Comparison of ENCODE assay signal across 10 cellular contexts in the genomic region with DNA sequence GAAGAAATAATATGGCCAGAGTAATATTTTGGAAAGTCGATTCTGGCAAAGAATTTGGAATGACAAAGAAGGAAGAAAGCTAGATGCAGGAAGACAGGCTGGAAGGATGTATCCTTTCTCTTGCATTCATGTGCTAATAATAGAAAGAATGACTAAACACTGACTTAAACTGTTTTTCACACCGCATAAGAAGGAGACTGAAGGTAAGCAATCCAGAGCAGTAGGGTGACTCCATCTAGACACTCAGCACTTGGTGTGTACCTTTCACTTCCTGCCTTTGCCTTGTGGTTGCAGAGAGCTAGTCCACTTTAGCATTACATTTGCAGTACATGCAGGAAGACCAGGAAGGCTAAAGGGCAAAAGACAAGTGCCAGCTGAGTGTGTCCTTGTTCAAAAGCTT.
DNase-seq lines count a peak whose midpoint lies in the region; ATAC-seq lines count a peak whose summit lies in the region.
"Had no signal": no experiment of that assay in that cellular context is flagged by ENCODE, and none has a peak within 500 bp of the region (broad histone marks: within the 10 kb centered on the region; RNA-seq: fewer than 3 reads in every experiment).

No MANE protein-coding gene starts in this region.

- DNase-seq in Caki2 (ENCODE audit: low read depth) (peak; percentile 30), NOMO-1 treated with DMSO at 0.1 percent for 48 hours (lab: John Stamatoyannopoulos, UW; ENCODE audit: unreplicated experiment) (peak; percentile 37), hepatic stellate cell (ENCODE audit: low spot score) (peak; percentile 17), T-cell (no peak), NCI-H1930 (lab: John Stamatoyannopoulos, UW) (no peak), substantia nigra (lab: John Stamatoyannopoulos, UW) (no peak)
- DNase-seq in activated naive CD8-positive, alpha-beta T cell treated with anti-CD3 and anti-CD28 coated beads, Interleukin-2, amount 50 U/mL, for 24 hours, result no peak
- DNase-seq: kidney had no signal

- no peaks in the 10 kb centered on the region for H3K36me3 Mint-ChIP-seq in T-cell
- H3K36me3 Mint-ChIP-seq in activated naive CD8-positive, alpha-beta T cell treated with anti-CD3 and anti-CD28 coated beads, Interleukin-2, amount 50 U/mL, for 24 hours (ENCODE audit: low read depth), result no peaks in the 10 kb centered on the region

- H3K27ac ChIP-seq in substantia nigra (ENCODE audit: low read depth, low read length, poor library complexity, severe bottlenecking), result no peak overlapping the region
- H3K27ac ChIP-seq: VCaP had no signal

- in situ Hi-C loops in Caki2 (cut with HindIII; ENCODE audit: low pct_unique_long_range_greater_than_20kb, low sequenced_read_pairs), result no loop called here

- H3K27ac Mint-ChIP-seq in T-cell, result no peak overlapping the region
- no peak overlapping the region for H3K27ac Mint-ChIP-seq in activated naive CD8-positive, alpha-beta T cell treated with anti-CD3 and anti-CD28 coated beads, Interleukin-2, amount 50 U/mL, for 24 hours

- H3K4me1 Mint-ChIP-seq in T-cell, result no peaks in the 10 kb centered on the region
- H3K4me1 Mint-ChIP-seq in activated naive CD8-positive, alpha-beta T cell treated with anti-CD3 and anti-CD28 coated beads, Interleukin-2, amount 50 U/mL, for 24 hours, result peaks cover 8% of the 10 kb centered on the region

- no peak overlapping the region for H3K4me3 Mint-ChIP-seq in T-cell
- no peak overlapping the region for H3K4me3 Mint-ChIP-seq in activated naive CD8-positive, alpha-beta T cell treated with anti-CD3 and anti-CD28 coated beads, Interleukin-2, amount 50 U/mL, for 24 hours

- CTCF ChIA-PET in T-cell (lab: Charles Lee), result no interaction called here

- POLR2A ChIA-PET in T-cell (lab: Charles Lee), result no interaction called here

- H3K27me3 Mint-ChIP-seq in T-cell, result no peaks in the 10 kb centered on the region
- H3K27me3 Mint-ChIP-seq in activated naive CD8-positive, alpha-beta T cell treated with anti-CD3 and anti-CD28 coated beads, Interleukin-2, amount 50 U/mL, for 24 hours, result peaks cover 9% of the 10 kb centered on the region

- H3K9me3 Mint-ChIP-seq in T-cell, result peaks cover 0 to 4% (median 0%) of the 10 kb centered on the region in 3 donors
- H3K9me3 Mint-ChIP-seq in activated naive CD8-positive, alpha-beta T cell treated with anti-CD3 and anti-CD28 coated beads, Interleukin-2, amount 50 U/mL, for 24 hours, result peaks cover 7% of the 10 kb centered on the region

- peak; percentile 71 for ATAC-seq in GM21390 (IDR thresholded peaks at IDR 0.05; ENCODE audit: unreplicated experiment)
- ATAC-seq in T-cell (replicated peaks in 1 of 4), result no peak
- no peak for ATAC-seq in activated naive CD8-positive, alpha-beta T cell treated with anti-CD3 and anti-CD28 coated beads, Interleukin-2, amount 50 U/mL, for 24 hours

Comparison
In these comparisons a context has a peak if more than half of its experiments do, and no peak if none do; other contexts are left out.
1. DNase-seq: peak in Caki2 (single experiment), NOMO-1 treated with DMSO at 0.1 percent for 48 hours (single experiment) and hepatic stellate cell (single experiment); none in T-cell (0 of 34), activated naive CD8-positive, alpha-beta T cell treated with anti-CD3 and anti-CD28 coated beads, Interleukin-2, amount 50 U/mL, for 24 hours (single experiment), NCI-H1930 (0 of 2) and substantia nigra (0 of 49).